1 cellular context compared by ENCODE assay signal in the genomic region with DNA sequence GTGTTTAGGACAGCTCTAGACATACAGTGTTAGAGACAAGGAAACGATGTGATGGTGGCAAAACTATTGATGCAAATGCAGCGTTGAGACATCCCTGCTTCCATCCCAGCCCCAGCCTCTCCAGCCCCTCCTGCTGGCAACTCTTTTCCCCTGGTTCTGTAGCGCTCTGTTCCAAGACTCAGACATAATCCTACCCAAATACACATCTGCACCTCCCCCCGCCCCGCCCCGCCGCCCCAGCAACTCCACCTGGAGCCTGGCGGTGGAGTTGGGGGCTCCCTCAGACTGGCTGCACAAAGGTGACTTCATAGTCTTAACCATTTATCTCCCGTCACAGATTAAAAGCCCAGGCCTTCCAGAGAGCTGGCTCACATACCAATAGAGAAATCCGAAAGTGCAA.
TF ChIP-seq lines count a peak whose summit lies in the region.

No MANE protein-coding gene starts in this region.

TF ChIP-seq in GM12878, 131 proteins besides CTCF, POLR2A, EP300 and RAD21 (continued from another document):
- TF ChIP-seq, protein P1, sequence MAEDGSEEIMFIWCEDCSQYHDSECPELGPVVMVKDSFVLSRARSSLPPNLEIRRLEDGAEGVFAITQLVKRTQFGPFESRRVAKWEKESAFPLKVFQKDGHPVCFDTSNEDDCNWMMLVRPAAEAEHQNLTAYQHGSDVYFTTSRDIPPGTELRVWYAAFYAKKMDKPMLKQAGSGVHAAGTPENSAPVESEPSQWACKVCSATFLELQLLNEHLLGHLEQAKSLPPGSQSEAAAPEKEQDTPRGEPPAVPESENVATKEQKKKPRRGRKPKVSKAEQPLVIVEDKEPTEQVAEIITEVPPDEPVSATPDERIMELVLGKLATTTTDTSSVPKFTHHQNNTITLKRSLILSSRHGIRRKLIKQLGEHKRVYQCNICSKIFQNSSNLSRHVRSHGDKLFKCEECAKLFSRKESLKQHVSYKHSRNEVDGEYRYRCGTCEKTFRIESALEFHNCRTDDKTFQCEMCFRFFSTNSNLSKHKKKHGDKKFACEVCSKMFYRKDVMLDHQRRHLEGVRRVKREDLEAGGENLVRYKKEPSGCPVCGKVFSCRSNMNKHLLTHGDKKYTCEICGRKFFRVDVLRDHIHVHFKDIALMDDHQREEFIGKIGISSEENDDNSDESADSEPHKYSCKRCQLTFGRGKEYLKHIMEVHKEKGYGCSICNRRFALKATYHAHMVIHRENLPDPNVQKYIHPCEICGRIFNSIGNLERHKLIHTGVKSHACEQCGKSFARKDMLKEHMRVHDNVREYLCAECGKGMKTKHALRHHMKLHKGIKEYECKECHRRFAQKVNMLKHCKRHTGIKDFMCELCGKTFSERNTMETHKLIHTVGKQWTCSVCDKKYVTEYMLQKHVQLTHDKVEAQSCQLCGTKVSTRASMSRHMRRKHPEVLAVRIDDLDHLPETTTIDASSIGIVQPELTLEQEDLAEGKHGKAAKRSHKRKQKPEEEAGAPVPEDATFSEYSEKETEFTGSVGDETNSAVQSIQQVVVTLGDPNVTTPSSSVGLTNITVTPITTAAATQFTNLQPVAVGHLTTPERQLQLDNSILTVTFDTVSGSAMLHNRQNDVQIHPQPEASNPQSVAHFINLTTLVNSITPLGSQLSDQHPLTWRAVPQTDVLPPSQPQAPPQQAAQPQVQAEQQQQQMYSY (CRISPR knock-in tag; IDR thresholded peaks at IDR 0.05), result no peak
- no peak for TF ChIP-seq CBFB (IDR thresholded peaks at IDR 0.05; ENCODE audit: low read depth)
- TF ChIP-seq, protein P2, sequence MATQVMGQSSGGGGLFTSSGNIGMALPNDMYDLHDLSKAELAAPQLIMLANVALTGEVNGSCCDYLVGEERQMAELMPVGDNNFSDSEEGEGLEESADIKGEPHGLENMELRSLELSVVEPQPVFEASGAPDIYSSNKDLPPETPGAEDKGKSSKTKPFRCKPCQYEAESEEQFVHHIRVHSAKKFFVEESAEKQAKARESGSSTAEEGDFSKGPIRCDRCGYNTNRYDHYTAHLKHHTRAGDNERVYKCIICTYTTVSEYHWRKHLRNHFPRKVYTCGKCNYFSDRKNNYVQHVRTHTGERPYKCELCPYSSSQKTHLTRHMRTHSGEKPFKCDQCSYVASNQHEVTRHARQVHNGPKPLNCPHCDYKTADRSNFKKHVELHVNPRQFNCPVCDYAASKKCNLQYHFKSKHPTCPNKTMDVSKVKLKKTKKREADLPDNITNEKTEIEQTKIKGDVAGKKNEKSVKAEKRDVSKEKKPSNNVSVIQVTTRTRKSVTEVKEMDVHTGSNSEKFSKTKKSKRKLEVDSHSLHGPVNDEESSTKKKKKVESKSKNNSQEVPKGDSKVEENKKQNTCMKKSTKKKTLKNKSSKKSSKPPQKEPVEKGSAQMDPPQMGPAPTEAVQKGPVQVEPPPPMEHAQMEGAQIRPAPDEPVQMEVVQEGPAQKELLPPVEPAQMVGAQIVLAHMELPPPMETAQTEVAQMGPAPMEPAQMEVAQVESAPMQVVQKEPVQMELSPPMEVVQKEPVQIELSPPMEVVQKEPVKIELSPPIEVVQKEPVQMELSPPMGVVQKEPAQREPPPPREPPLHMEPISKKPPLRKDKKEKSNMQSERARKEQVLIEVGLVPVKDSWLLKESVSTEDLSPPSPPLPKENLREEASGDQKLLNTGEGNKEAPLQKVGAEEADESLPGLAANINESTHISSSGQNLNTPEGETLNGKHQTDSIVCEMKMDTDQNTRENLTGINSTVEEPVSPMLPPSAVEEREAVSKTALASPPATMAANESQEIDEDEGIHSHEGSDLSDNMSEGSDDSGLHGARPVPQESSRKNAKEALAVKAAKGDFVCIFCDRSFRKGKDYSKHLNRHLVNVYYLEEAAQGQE (IDR thresholded peaks at IDR 0.05; ENCODE audit: low read depth, low read length), result no peak
- TF ChIP-seq, protein P3, sequence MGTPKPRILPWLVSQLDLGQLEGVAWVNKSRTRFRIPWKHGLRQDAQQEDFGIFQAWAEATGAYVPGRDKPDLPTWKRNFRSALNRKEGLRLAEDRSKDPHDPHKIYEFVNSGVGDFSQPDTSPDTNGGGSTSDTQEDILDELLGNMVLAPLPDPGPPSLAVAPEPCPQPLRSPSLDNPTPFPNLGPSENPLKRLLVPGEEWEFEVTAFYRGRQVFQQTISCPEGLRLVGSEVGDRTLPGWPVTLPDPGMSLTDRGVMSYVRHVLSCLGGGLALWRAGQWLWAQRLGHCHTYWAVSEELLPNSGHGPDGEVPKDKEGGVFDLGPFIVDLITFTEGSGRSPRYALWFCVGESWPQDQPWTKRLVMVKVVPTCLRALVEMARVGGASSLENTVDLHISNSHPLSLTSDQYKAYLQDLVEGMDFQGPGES (IDR thresholded peaks at IDR 0.05), result no peak
- TF ChIP-seq FOXK2 (IDR thresholded peaks at IDR 0.05), result no peak
- no peak for TF ChIP-seq CHD2 (IDR thresholded peaks at IDR 0.05; ENCODE audit: borderline replicate concordance, low read depth, low read length)
- TF ChIP-seq NRF1 (conservative IDR thresholded peaks at IDR 0.05; ENCODE audit: low read depth, low read length), result no peak
- TF ChIP-seq MYB (IDR thresholded peaks at IDR 0.05; ENCODE audit: borderline replicate concordance, low read depth, low read length), result no peak
- no peak for TF ChIP-seq ZBED1 (IDR thresholded peaks at IDR 0.05; ENCODE audit: borderline replicate concordance)
- TF ChIP-seq, protein P4, sequence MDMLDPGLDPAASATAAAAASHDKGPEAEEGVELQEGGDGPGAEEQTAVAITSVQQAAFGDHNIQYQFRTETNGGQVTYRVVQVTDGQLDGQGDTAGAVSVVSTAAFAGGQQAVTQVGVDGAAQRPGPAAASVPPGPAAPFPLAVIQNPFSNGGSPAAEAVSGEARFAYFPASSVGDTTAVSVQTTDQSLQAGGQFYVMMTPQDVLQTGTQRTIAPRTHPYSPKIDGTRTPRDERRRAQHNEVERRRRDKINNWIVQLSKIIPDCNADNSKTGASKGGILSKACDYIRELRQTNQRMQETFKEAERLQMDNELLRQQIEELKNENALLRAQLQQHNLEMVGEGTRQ (IDR thresholded peaks at IDR 0.05; ENCODE audit: borderline replicate concordance, low read depth, low read length), result no peak
- TF ChIP-seq TAF1 (IDR thresholded peaks at IDR 0.05; ENCODE audit: borderline replicate concordance, low read depth, low read length), result no peak
- TF ChIP-seq NFIC (IDR thresholded peaks at IDR 0.05; ENCODE audit: low read depth, low read length), result no peak
